ENCODE assay signal across 8 cellular contexts in the genomic region with DNA sequence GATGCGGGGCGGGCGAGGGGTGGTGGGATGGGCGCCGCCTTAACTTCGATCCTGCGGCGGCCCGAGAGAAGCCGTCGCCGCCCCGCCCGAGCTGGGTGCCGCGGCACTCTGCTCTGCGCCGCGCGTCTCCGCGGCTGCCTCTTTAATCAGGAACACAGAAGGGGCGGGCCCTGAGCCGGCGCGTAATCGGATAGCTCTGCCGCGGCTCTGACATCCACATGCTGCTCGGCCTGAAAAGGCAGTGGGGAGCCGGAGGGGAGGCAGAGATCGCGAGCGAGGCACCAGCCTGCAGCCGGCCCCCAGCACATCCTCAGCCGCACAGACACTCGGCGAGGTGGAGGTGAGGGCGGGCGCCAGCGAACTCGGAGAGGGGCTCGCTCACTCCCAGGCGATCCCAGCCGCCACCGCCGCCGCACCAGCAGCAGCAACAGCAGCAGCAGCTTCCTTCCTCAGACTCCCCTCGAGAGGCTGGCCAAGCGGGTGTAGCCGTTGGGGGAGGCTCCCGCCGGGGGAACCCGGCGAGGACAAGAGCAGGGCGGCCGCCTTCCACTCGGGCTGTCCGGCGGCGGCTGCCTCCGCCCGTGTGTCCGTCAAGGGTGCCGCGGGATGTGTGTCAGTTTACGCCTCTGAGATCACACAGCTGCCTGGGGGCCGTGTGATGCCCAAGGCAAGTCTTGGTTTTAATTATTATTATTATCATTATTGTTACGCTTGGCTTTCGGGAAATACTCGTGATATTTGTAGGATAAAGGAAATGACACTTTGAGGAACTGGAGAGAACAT. TPM values are rescaled to one million over a fixed set of nuclear protein-coding genes. Genes with fewer than 3 reads are reported as not detected.
A peak's percentile ranks its signal among the peaks of the same experiment; 100 is the strongest.
DNase-seq lines count a peak whose midpoint lies in the region; ATAC-seq and TF ChIP-seq lines count a peak whose summit lies in the region.

A gene with protein sequence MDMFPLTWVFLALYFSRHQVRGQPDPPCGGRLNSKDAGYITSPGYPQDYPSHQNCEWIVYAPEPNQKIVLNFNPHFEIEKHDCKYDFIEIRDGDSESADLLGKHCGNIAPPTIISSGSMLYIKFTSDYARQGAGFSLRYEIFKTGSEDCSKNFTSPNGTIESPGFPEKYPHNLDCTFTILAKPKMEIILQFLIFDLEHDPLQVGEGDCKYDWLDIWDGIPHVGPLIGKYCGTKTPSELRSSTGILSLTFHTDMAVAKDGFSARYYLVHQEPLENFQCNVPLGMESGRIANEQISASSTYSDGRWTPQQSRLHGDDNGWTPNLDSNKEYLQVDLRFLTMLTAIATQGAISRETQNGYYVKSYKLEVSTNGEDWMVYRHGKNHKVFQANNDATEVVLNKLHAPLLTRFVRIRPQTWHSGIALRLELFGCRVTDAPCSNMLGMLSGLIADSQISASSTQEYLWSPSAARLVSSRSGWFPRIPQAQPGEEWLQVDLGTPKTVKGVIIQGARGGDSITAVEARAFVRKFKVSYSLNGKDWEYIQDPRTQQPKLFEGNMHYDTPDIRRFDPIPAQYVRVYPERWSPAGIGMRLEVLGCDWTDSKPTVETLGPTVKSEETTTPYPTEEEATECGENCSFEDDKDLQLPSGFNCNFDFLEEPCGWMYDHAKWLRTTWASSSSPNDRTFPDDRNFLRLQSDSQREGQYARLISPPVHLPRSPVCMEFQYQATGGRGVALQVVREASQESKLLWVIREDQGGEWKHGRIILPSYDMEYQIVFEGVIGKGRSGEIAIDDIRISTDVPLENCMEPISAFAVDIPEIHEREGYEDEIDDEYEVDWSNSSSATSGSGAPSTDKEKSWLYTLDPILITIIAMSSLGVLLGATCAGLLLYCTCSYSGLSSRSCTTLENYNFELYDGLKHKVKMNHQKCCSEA (plus strand): TSS at position 263 of the 783 bp plus-strand sequence. CDS start 790 bp downstream, outside the sequence.

- intact Hi-C loops in adrenal gland (cut with DNase I) (loop anchor here in 1 of 2 donors (10.0 kb wide), 1 partner anchor 808 kb away; no protein-coding TSS in a partner anchor), Right ventricle myocardium inferior (cut with DNase I) (loop anchor here (10.0 kb wide), 1 partner anchor 1418 kb away; no protein-coding TSS in a partner anchor)

- H3K27ac ChIP-seq in MM.1S (ENCODE audit: low read length) = no peak within 1 kb of the TSS
- H3K27ac ChIP-seq in adrenal gland = peak within 1 kb of the TSS; percentile 54 to 93 (median 81)

- peaks cover 4% of the 10 kb centered on the region; the same call in 1 of the 2 replicates for H3K4me1 ChIP-seq in MM.1S (ENCODE audit: low read length)
- peaks cover 18 to 27% of the 10 kb centered on the region in 2 donors for H3K4me1 ChIP-seq in adrenal gland (replicated peaks in 1 of 2)

- 0 to 1% (median 0%) methylated on average over 18 to 71 of the region's 71 CpGs for WGBS in adrenal gland, 4 donors

- H3K79me2 ChIP-seq in MM.1S (ENCODE audit: low read length) = no peaks in the 10 kb centered on the region

- ATAC-seq in Right ventricle myocardium inferior = peak; percentile 89
- peak; percentile 74 for ATAC-seq in omental fat pad (ENCODE audit: low FRiP score)

- DNase-seq in ELR (ENCODE audit: low read depth) = peak; percentile 90
- peak; percentile 91 for DNase-seq in HCEC 1CT
- peak; percentile 73 for DNase-seq in MM.1S
- peak; percentile 92 for DNase-seq in SK-N-DZ (ENCODE audit: low spot score)
- peak; percentile 90 to 96 (median 92) for DNase-seq in adrenal gland
- DNase-seq in Right ventricle myocardium inferior (ENCODE audit: missing footprints) = peak; percentile 91
- DNase-seq in omental fat pad (ENCODE audit: low spot score) = no peak
- no peak for DNase-seq in effector CD4-positive, alpha-beta T cell

- H3K9me3 ChIP-seq in MM.1S (replicated peaks; ENCODE audit: insufficient read depth, low read length) (no peaks in the 10 kb centered on the region), adrenal gland (replicated peaks in 1 of 3) (no peaks in the 10 kb centered on the region)

- peak within 1 kb of the TSS; percentile 30; the same call in 1 of the 2 replicates for H3K9ac ChIP-seq in MM.1S (ENCODE audit: low read length)

- no peaks in the 10 kb centered on the region for H3K9me2 ChIP-seq in MM.1S (replicated peaks; ENCODE audit: insufficient read depth, low read length)

- peak within 1 kb of the TSS; percentile 94 for H3K4me2 ChIP-seq in MM.1S (ENCODE audit: low read depth, low read length)

- peaks cover 22% of the 10 kb centered on the region for H3K27me3 ChIP-seq in MM.1S (replicated peaks; ENCODE audit: insufficient read depth, low read length)
- H3K27me3 ChIP-seq in adrenal gland = no peaks in the 10 kb centered on the region

- H3F3A ChIP-seq in MM.1S (ENCODE audit: insufficient read depth, low read length) = no peaks in the 10 kb centered on the region

- H3K36me3 ChIP-seq in MM.1S (replicated peaks; ENCODE audit: insufficient read depth, low read length) = no peaks in the 10 kb centered on the region
- no peaks in the 10 kb centered on the region for H3K36me3 ChIP-seq in adrenal gland (replicated peaks in 1 of 2)

- no peak for TF ChIP-seq CTCF in MM.1S (IDR thresholded peaks at IDR 0.05; ENCODE audit: low read length)
- TF ChIP-seq CTCF in adrenal gland (IDR thresholded peaks at IDR 0.05) = peak in 2 of 6 experiments; percentile 21 to 34
- no peak for TF ChIP-seq CTCF in omental fat pad (IDR thresholded peaks at IDR 0.05)

- TF ChIP-seq POLR2A in adrenal gland (IDR thresholded peaks at IDR 0.05) = peak; percentile 96 to 99

- H3K4me3 ChIP-seq in MM.1S (ENCODE audit: low read length) (peak within 1 kb of the TSS; percentile 66), adrenal gland (peak within 1 kb of the TSS; percentile 45 to 84 (median 73))

- no peaks in the 10 kb centered on the region for H4K20me1 ChIP-seq in MM.1S (ENCODE audit: insufficient read depth, low read length)

- H2AFZ ChIP-seq in MM.1S (ENCODE audit: low read length) = peak within 1 kb of the TSS; percentile 79

RNA-seq across cellular contexts. Expression of the gene that starts here (rescaled TPM):
- polyA plus RNA-seq in SK-N-DZ (2014; cell fraction: cytosol; rRNA removed) = 47.9 and 51.4 TPM in 2 replicates
- 28.9 and 30.8 TPM in 2 replicates for polyA plus RNA-seq in SK-N-DZ (2014; cell fraction: nucleus; rRNA removed)
- 100 to 1,000 TPM in 5 of 8 donors, 10 to 100 TPM in 3; 58.9 to 205 (median 120) TPM for total RNA-seq in adrenal gland
- polyA plus RNA-seq in adrenal gland = 10 to 100 TPM; 27.6 to 42.2 (median 32.5) TPM
- total RNA-seq in Right ventricle myocardium inferior = 7.6 TPM
- total RNA-seq in omental fat pad = 100 to 1,000 TPM in 1 of 4 donors, 10 to 100 TPM in 3; 41.1 to 119 (median 52.4) TPM

Comparison
In these comparisons a context has a peak if more than half of its experiments do, and no peak if none do; other contexts are left out.
1. DNase-seq: peak in ELR (single experiment), HCEC 1CT (single experiment), MM.1S (single experiment), SK-N-DZ (single experiment), adrenal gland (7 of 7) and Right ventricle myocardium inferior (single experiment); none in omental fat pad (single experiment) and effector CD4-positive, alpha-beta T cell (single experiment).